In genomic region chr5:28788954-28789353, GRCh38 we compare ENCODE assay signal across 30 cellular contexts.
"Had no signal": no experiment of that assay in that cellular context is flagged by ENCODE, and none has a peak within 500 bp of the region (broad histone marks: within the 10 kb centered on the region; RNA-seq: fewer than 3 reads in every experiment).

No MANE protein-coding gene starts in this region.

- H3K27me3 Mint-ChIP-seq: activated CD4-positive, alpha-beta T cell treated with anti-CD3 and anti-CD28 coated beads for 36 hours; activated naive CD8-positive, alpha-beta T cell treated with anti-CD3 and anti-CD28 coated beads for 36 hours; natural killer cell treated with Interleukin-12 subunit alpha and Interleukin-12 subunit beta and Interleukin-15 and Interleukin-18, amount 100 ng/mL, for 72 hours; stimulated activated naive B cell treated with anti-CD40 and anti-IgM and Interleukin-4, amounts not matched to agents 10 μg/mL and 1 μg/mL and 100 μg/mL, for 72 hours had no signal

- H3K27ac Mint-ChIP-seq: activated CD4-positive, alpha-beta T cell treated with anti-CD3 and anti-CD28 coated beads for 36 hours; activated naive CD4-positive, alpha-beta T cell treated with anti-CD3 and anti-CD28 coated beads for 36 hours; activated naive CD8-positive, alpha-beta T cell treated with anti-CD3 and anti-CD28 coated beads for 36 hours; activated T-helper 1 cell treated with anti-CD3 and anti-CD28 coated beads, Interleukin-12 subunit alpha, Interleukin-12 subunit beta, Interleukin-2, Interleukin-4 antibody, amounts not matched to agents 30 ng/mL and 10 ng/mL and 1 ng/mL, durations not matched to agents 14 hours and 24 hours and 36 hours; brain; natural killer cell treated with Interleukin-12 subunit alpha and Interleukin-12 subunit beta and Interleukin-15 and Interleukin-18, amount 100 ng/mL, for 72 hours; stimulated activated naive B cell treated with anti-CD40 and anti-IgM and Interleukin-4, amounts not matched to agents 10 μg/mL and 1 μg/mL and 100 μg/mL, for 72 hours had no signal

- H3K36me3 ChIP-seq: adrenal gland, cardiac muscle cell, colonic mucosa, esophagus squamous epithelium, left ventricle myocardium inferior, stomach, thyroid gland, upper lobe of left lung, vagina had no signal

- H3K27ac ChIP-seq: adrenal gland, cardiac muscle cell, colonic mucosa, epithelial cell of prostate, esophagus squamous epithelium, left ventricle myocardium inferior, stomach, thyroid gland, upper lobe of left lung, vagina had no signal

- H3K4me1 ChIP-seq: adrenal gland, colonic mucosa, esophagus squamous epithelium, left ventricle myocardium inferior, stomach, thyroid gland, upper lobe of left lung, vagina had no signal

- H3K4me3 Mint-ChIP-seq: activated CD4-positive, alpha-beta T cell treated with anti-CD3 and anti-CD28 coated beads for 36 hours; activated naive CD4-positive, alpha-beta T cell treated with anti-CD3 and anti-CD28 coated beads for 36 hours; activated naive CD8-positive, alpha-beta T cell treated with anti-CD3 and anti-CD28 coated beads for 36 hours; activated T-helper 1 cell treated with anti-CD3 and anti-CD28 coated beads, Interleukin-12 subunit alpha, Interleukin-12 subunit beta, Interleukin-2, Interleukin-4 antibody, amounts not matched to agents 30 ng/mL and 10 ng/mL and 1 ng/mL, durations not matched to agents 14 hours and 24 hours and 36 hours; brain; natural killer cell treated with Interleukin-12 subunit alpha and Interleukin-12 subunit beta and Interleukin-15 and Interleukin-18, amount 100 ng/mL, for 72 hours; stimulated activated naive B cell treated with anti-CD40 and anti-IgM and Interleukin-4, amounts not matched to agents 10 μg/mL and 1 μg/mL and 100 μg/mL, for 72 hours had no signal

- H3K27me3 ChIP-seq: adrenal gland, cardiac muscle cell, colonic mucosa, esophagus squamous epithelium, stomach, thyroid gland, upper lobe of left lung, vagina had no signal

- H3K9me3 Mint-ChIP-seq: brain had no signal

- H3K36me3 Mint-ChIP-seq: activated naive CD8-positive, alpha-beta T cell treated with anti-CD3 and anti-CD28 coated beads for 36 hours; brain; stimulated activated naive B cell treated with anti-CD40 and anti-IgM and Interleukin-4, amounts not matched to agents 10 μg/mL and 1 μg/mL and 100 μg/mL, for 72 hours had no signal

- DNase-seq: activated CD4-positive, alpha-beta T cell treated with anti-CD3 and anti-CD28 coated beads for 36 hours; activated CD4-positive, alpha-beta T cell treated with anti-CD3 and anti-CD28 coated beads, Interleukin-2, amount 50 U/mL, for 48 hours; activated CD4-positive, CD25-positive, alpha-beta regulatory T cell; activated CD8-positive, alpha-beta memory T cell treated with anti-CD3 and anti-CD28 coated beads for 24 hours; activated effector memory CD4-positive, alpha-beta T cell treated with anti-CD3 and anti-CD28 coated beads, Interleukin-2, amount 50 U/mL, for 16 hours; activated naive CD4-positive, alpha-beta T cell treated with anti-CD3 and anti-CD28 coated beads for 36 hours; activated naive CD8-positive, alpha-beta T cell treated with anti-CD3 and anti-CD28 coated beads for 36 hours; adrenal gland; aorta; cerebellar nuclear complex; colonic mucosa; effector CD8-positive, alpha-beta T cell; esophagus squamous epithelium; foreskin melanocyte; left ventricle myocardium inferior; mucosa of descending colon; posterior cingulate gyrus; right cardiac atrium; stimulated activated CD4-positive, alpha-beta T cell treated with anti-CD3 and anti-CD28 coated beads, Interleukin-15, amount 100 ng/mL, for 24 hours; stimulated activated CD4-positive, alpha-beta T cell treated with anti-CD3 and anti-CD28 coated beads, Interleukin-2, amount 100 ng/mL, for 24 hours; stimulated activated naive B cell treated with anti-CD40 and anti-IgM and Interleukin-4, amounts not matched to agents 10 μg/mL and 1 μg/mL and 100 μg/mL, for 72 hours; stomach; thyroid gland; upper lobe of left lung had no signal

- H3K9me3 ChIP-seq: adrenal gland, colonic mucosa, esophagus squamous epithelium, left ventricle myocardium inferior, mucosa of descending colon, stomach, thyroid gland, upper lobe of left lung, vagina had no signal

- H3K4me3 ChIP-seq: adrenal gland, cardiac muscle cell, colonic mucosa, esophagus squamous epithelium, left ventricle myocardium inferior, mucosa of descending colon, stomach, thyroid gland, upper lobe of left lung, vagina had no signal

- H3K4me1 Mint-ChIP-seq: activated CD4-positive, alpha-beta T cell treated with anti-CD3 and anti-CD28 coated beads for 36 hours; activated naive CD8-positive, alpha-beta T cell treated with anti-CD3 and anti-CD28 coated beads for 36 hours; brain; stimulated activated naive B cell treated with anti-CD40 and anti-IgM and Interleukin-4, amounts not matched to agents 10 μg/mL and 1 μg/mL and 100 μg/mL, for 72 hours had no signal
